Comparison of ENCODE assay signal across 11 cellular contexts in genomic region chr11:120648706-120649250, GRCh38.
DNase-seq lines count a peak whose midpoint lies in the region; ATAC-seq lines count a peak whose summit lies in the region.
"Had no signal": no experiment of that assay in that cellular context is flagged by ENCODE, and none has a peak within 500 bp of the region (broad histone marks: within the 10 kb centered on the region; RNA-seq: fewer than 3 reads in every experiment).

No MANE protein-coding gene starts in this region.

- H3K27ac Mint-ChIP-seq in stimulated activated naive CD8-positive, alpha-beta T cell treated with anti-CD3 and anti-CD28 coated beads, Interleukin-15, amount 100 ng/mL, for 72 hours: no peak overlapping the region
- H3K27ac Mint-ChIP-seq: CD4-positive, CD25-positive, alpha-beta regulatory T cell had no signal

- no peaks in the 10 kb centered on the region for H3K9me3 Mint-ChIP-seq in stimulated activated naive CD8-positive, alpha-beta T cell treated with anti-CD3 and anti-CD28 coated beads, Interleukin-15, amount 100 ng/mL, for 72 hours

- H3K4me3 Mint-ChIP-seq in stimulated activated naive CD8-positive, alpha-beta T cell treated with anti-CD3 and anti-CD28 coated beads, Interleukin-15, amount 100 ng/mL, for 72 hours: no peak overlapping the region
- H3K4me3 Mint-ChIP-seq: CD4-positive, CD25-positive, alpha-beta regulatory T cell had no signal

- no peaks in the 10 kb centered on the region for H3K4me1 Mint-ChIP-seq in stimulated activated naive CD8-positive, alpha-beta T cell treated with anti-CD3 and anti-CD28 coated beads, Interleukin-15, amount 100 ng/mL, for 72 hours
- H3K4me1 Mint-ChIP-seq: CD4-positive, CD25-positive, alpha-beta regulatory T cell had no signal

- peak; percentile 26 for ATAC-seq in stimulated activated naive CD8-positive, alpha-beta T cell treated with anti-CD3 and anti-CD28 coated beads, Interleukin-15, amount 100 ng/mL, for 72 hours
- no peak for ATAC-seq in stimulated activated naive CD8-positive, alpha-beta T cell treated with anti-CD3 and anti-CD28 coated beads, Interleukin-15, Interleukin-2, amounts not matched to agents 100 U/mL and 50 U/mL, for 24 hours
- no peak for ATAC-seq in HG02970 (IDR thresholded peaks at IDR 0.05; ENCODE audit: low FRiP score, unreplicated experiment)

- H3K27me3 Mint-ChIP-seq in stimulated activated naive CD8-positive, alpha-beta T cell treated with anti-CD3 and anti-CD28 coated beads, Interleukin-15, amount 100 ng/mL, for 72 hours: peaks cover 22% of the 10 kb centered on the region

- no peak for DNase-seq in stimulated activated naive CD8-positive, alpha-beta T cell treated with anti-CD3 and anti-CD28 coated beads, Interleukin-15, amount 100 ng/mL, for 72 hours
- no peak for DNase-seq in stimulated activated naive CD8-positive, alpha-beta T cell treated with anti-CD3 and anti-CD28 coated beads, Interleukin-15, Interleukin-2, amounts not matched to agents 100 U/mL and 50 U/mL, for 24 hours
- DNase-seq in DMS53 treated with DMSO at 0.1 percent for 48 hours (lab: John Stamatoyannopoulos, UW; ENCODE audit: unreplicated experiment) (peak; percentile 75), NCI-H69 (lab: John Stamatoyannopoulos, UW) (peak; percentile 71), NAMALWA (ENCODE audit: low spot score) (no peak), kidney glomerular epithelial cell (lab: John Stamatoyannopoulos, UW) (no peak)
- DNase-seq: CD4-positive, CD25-positive, alpha-beta regulatory T cell; GF-D8; GM23248; NCI-H526 treated with DMSO at 0.1 percent for 48 hours had no signal

Comparison
In these comparisons a context has a peak if more than half of its experiments do, and no peak if none do; other contexts are left out.
1. DNase-seq: peak in DMS53 treated with DMSO at 0.1 percent for 48 hours (single experiment) and NCI-H69 (single experiment); none in stimulated activated naive CD8-positive, alpha-beta T cell treated with anti-CD3 and anti-CD28 coated beads, Interleukin-15, amount 100 ng/mL, for 72 hours (0 of 2), stimulated activated naive CD8-positive, alpha-beta T cell treated with anti-CD3 and anti-CD28 coated beads, Interleukin-15, Interleukin-2, amounts not matched to agents 100 U/mL and 50 U/mL, for 24 hours (single experiment), NAMALWA (single experiment) and kidney glomerular epithelial cell (single experiment).